1 cellular context compared by ENCODE assay signal in genomic region chr17:51045616-51046526, GRCh38.
TF ChIP-seq lines count a peak whose summit lies in the region.

No MANE protein-coding gene starts in this region.

TF ChIP-seq in IMR-90, 13 proteins besides CTCF, POLR2A, EP300 and RAD21 (continued from another document):
- TF ChIP-seq, protein P1, sequence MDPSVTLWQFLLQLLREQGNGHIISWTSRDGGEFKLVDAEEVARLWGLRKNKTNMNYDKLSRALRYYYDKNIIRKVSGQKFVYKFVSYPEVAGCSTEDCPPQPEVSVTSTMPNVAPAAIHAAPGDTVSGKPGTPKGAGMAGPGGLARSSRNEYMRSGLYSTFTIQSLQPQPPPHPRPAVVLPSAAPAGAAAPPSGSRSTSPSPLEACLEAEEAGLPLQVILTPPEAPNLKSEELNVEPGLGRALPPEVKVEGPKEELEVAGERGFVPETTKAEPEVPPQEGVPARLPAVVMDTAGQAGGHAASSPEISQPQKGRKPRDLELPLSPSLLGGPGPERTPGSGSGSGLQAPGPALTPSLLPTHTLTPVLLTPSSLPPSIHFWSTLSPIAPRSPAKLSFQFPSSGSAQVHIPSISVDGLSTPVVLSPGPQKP (IDR thresholded peaks at IDR 0.05; ENCODE audit: borderline replicate concordance, low read depth, low read length) = no peak
- TF ChIP-seq USF2 (IDR thresholded peaks at IDR 0.05; ENCODE audit: low read depth, low read length) = no peak
- no peak for TF ChIP-seq FOS (IDR thresholded peaks at IDR 0.05; ENCODE audit: low read depth, low read length)
- TF ChIP-seq MAZ (IDR thresholded peaks at IDR 0.05; ENCODE audit: borderline replicate concordance, low read depth, low read length) = no peak
- no peak for TF ChIP-seq SMC3 (IDR thresholded peaks at IDR 0.05; ENCODE audit: low read depth, low read length)
- TF ChIP-seq NFE2L2 (IDR thresholded peaks at IDR 0.05; ENCODE audit: low read depth, low read length) = no peak
- no peak for TF ChIP-seq MXI1 (IDR thresholded peaks at IDR 0.05; ENCODE audit: borderline replicate concordance, low read depth, low read length)
TF ChIP-seq in IMR-90: peak in this region for 0.
